In genomic region chr6:39493717-39494116, GRCh38 we compare ENCODE assay signal across 14 cellular contexts.
"Had no signal": no experiment of that assay in that cellular context is flagged by ENCODE, and none has a peak within 500 bp of the region (broad histone marks: within the 10 kb centered on the region; RNA-seq: fewer than 3 reads in every experiment).

No MANE protein-coding gene starts in this region.

- H3K27me3 ChIP-seq: dorsolateral prefrontal cortex had no signal

- H3K9me3 ChIP-seq: mucosa of descending colon, prostate gland had no signal

- H3K27ac ChIP-seq: dorsolateral prefrontal cortex, prostate gland had no signal

- DNase-seq: activated CD4-positive, alpha-beta T cell treated with anti-CD3 and anti-CD28 coated beads, Interleukin-2, amount 50 U/mL, for 4 hours; activated CD4-positive, CD25-positive, alpha-beta regulatory T cell treated with anti-CD3 and anti-CD28 coated beads, Interleukin-2, amount 50 U/mL, for 72 hours; activated effector memory CD4-positive, alpha-beta T cell treated with anti-CD3 and anti-CD28 coated beads, Interleukin-2, amount 50 U/mL, for 16 hours; activated T-cell treated with anti-CD3 and anti-CD28 coated beads, Interleukin-2, amount 50 U/mL, for 24 hours; dorsolateral prefrontal cortex; hypothalamus; mucosa of descending colon; occipital lobe; stimulated activated CD4-positive, alpha-beta T cell treated with anti-CD3 and anti-CD28 coated beads, Interleukin-4, amount 100 ng/mL, for 1 hour; stimulated activated CD8-positive, alpha-beta memory T cell treated with anti-CD3 and anti-CD28 coated beads, Interleukin-4, amount 100 ng/mL, for 48 hours; SW 1271 had no signal

- ATAC-seq: natural killer cell treated with Interleukin-12 subunit alpha and Interleukin-12 subunit beta and Interleukin-15 and Interleukin-18, amount 100 ng/mL, for 72 hours had no signal

- H3K4me1 ChIP-seq: prostate gland had no signal

- H3K4me3 ChIP-seq: dorsolateral prefrontal cortex, lung, mucosa of descending colon, prostate gland had no signal

- H3K36me3 ChIP-seq: prostate gland had no signal
